In the genomic region with DNA sequence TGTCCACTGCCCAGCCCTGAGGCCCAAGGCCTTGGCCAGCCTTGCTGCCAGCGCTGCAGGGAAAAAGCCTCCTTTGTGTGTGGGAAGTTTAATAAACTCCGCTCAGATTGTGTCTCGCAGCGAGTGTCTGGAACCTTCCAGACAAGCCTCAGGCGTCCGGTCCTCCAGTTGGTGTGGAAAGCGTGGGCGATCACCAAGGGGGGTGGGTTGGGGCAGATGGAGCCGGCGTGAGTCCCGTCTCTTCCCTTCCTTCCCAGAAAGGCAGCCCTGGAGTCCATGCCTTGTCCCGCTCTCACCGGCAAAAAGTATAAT, we compare ENCODE assay signal across 9 cellular contexts. TPM values are rescaled to one million over a fixed set of nuclear protein-coding genes. Genes with fewer than 3 reads are reported as not detected.
DNase-seq lines count a peak whose midpoint lies in the region; FAIRE-seq and TF ChIP-seq lines count a peak whose summit lies in the region.
"Had no signal": no experiment of that assay in that cellular context is flagged by ENCODE, and none has a peak within 500 bp of the region (broad histone marks: within the 10 kb centered on the region; RNA-seq: fewer than 3 reads in every experiment).

No MANE protein-coding gene starts in this region.

- peak overlapping the region; percentile 39 for H3K27ac Mint-ChIP-seq in endodermal cell
- peak overlapping the region; percentile 24 for H3K27ac Mint-ChIP-seq in progenitor cell of endocrine pancreas
- H3K27ac Mint-ChIP-seq: immature natural killer cell had no signal

- 95 to 96% methylated on average over 5 to 13 of the region's 13 CpGs for WGBS in endodermal cell (ENCODE audit: insufficient coverage in 1 of 2, insufficient read length in 1 of 2), 2 experiments

- no peak overlapping the region for H2AFZ ChIP-seq in Loucy (ENCODE audit: low read length)

- H3K9me2 ChIP-seq in Loucy (replicated peaks; ENCODE audit: low read depth, low read length) = no peaks in the 10 kb centered on the region

- TF ChIP-seq CTCF in Loucy (conservative IDR thresholded peaks at IDR 0.05; ENCODE audit: low read length) (no peak), endodermal cell (conservative IDR thresholded peaks at IDR 0.05) (no peak), progenitor cell of endocrine pancreas (IDR thresholded peaks at IDR 0.05; ENCODE audit: unreplicated experiment) (no peak), foreskin fibroblast (IDR thresholded peaks at IDR 0.05; ENCODE audit: low read depth, low read length) (no peak)

- H3K4me1 ChIP-seq in Loucy (ENCODE audit: insufficient read depth, low read length, poor library complexity, severe bottlenecking) (peaks cover 34% of the 10 kb centered on the region), endodermal cell (ENCODE audit: control insufficient read depth, insufficient read depth, low read length) (no peaks in the 10 kb centered on the region)

- peaks cover 9% of the 10 kb centered on the region for H3K4me1 Mint-ChIP-seq in endodermal cell
- peaks cover 24% of the 10 kb centered on the region for H3K4me1 Mint-ChIP-seq in progenitor cell of endocrine pancreas (ENCODE audit: low read depth)

- H3K27me3 ChIP-seq in Loucy (ENCODE audit: insufficient read depth, low read length, poor library complexity, severe bottlenecking) = no peaks in the 10 kb centered on the region
- no peaks in the 10 kb centered on the region for H3K27me3 ChIP-seq in endodermal cell (ENCODE audit: control insufficient read depth, insufficient read depth, low read length, poor library complexity, severe bottlenecking)

- H3K36me3 ChIP-seq in Loucy (ENCODE audit: insufficient read depth, low read length) = no peaks in the 10 kb centered on the region; the same call in 1 of the 2 replicates
- H3K36me3 ChIP-seq in endodermal cell (ENCODE audit: control insufficient read depth, insufficient read depth, low read length) = peaks cover 24% of the 10 kb centered on the region

- no peak for TF ChIP-seq POLR2A in H54 (IDR thresholded peaks at IDR 0.05; ENCODE audit: low read depth, low read length)

- peak overlapping the region; percentile 37 for H3K27ac ChIP-seq in endodermal cell (ENCODE audit: low read depth, low read length)

- H3K4me3 ChIP-seq in Loucy (ENCODE audit: low read length, poor library complexity, severe bottlenecking) (peak overlapping the region; percentile 61), endodermal cell (ENCODE audit: low read length) (no peak overlapping the region), foreskin fibroblast (ENCODE audit: low read depth in 1 of 2, low read length in 2 of 2) (no peak overlapping the region)

- FAIRE-seq in H54 (lab: Jason Lieb, UNC) = no peak
- FAIRE-seq: colon had no signal

- no peaks in the 10 kb centered on the region for H3K9me3 Mint-ChIP-seq in endodermal cell
- no peaks in the 10 kb centered on the region for H3K9me3 Mint-ChIP-seq in progenitor cell of endocrine pancreas (ENCODE audit: low read depth)
- H3K9me3 Mint-ChIP-seq: immature natural killer cell had no signal

- no peaks in the 10 kb centered on the region for H3F3A ChIP-seq in Loucy (ENCODE audit: low read depth)

- H3K27me3 Mint-ChIP-seq in endodermal cell (ENCODE audit: insufficient read depth) (no peaks in the 10 kb centered on the region), progenitor cell of endocrine pancreas (no peaks in the 10 kb centered on the region)

- H3K9ac ChIP-seq in Loucy (ENCODE audit: low read depth, low read length, poor library complexity, severe bottlenecking) (peak overlapping the region; percentile 60), endodermal cell (ENCODE audit: extremely low read depth, low read length, poor library complexity, severe bottlenecking) (no peak overlapping the region)

- peaks cover 91% of the 10 kb centered on the region for H3K79me2 ChIP-seq in Loucy (ENCODE audit: insufficient read depth, low read length)

- no peak for DNase-seq in endodermal cell
- no peak for DNase-seq in progenitor cell of endocrine pancreas (ENCODE audit: low spot score, unreplicated experiment)
- DNase-seq in H54 (ENCODE audit: insufficient read length, low spot score) = no peak
- no peak for DNase-seq in T1000 (lab: John Stamatoyannopoulos, UW)
- no peak for DNase-seq in foreskin fibroblast
- DNase-seq: immature natural killer cell, SHP77 treated with DMSO at 0.1 percent for 48 hours had no signal

- H3K4me3 Mint-ChIP-seq in endodermal cell (no peak overlapping the region), progenitor cell of endocrine pancreas (ENCODE audit: low read depth) (no peak overlapping the region)

- peak overlapping the region; percentile 79 for H3K4me2 ChIP-seq in Loucy (ENCODE audit: low read depth, low read length, poor library complexity, severe bottlenecking)

- H4K20me1 ChIP-seq in Loucy (ENCODE audit: insufficient read depth, low read length, poor library complexity, severe bottlenecking) = peaks cover 74% of the 10 kb centered on the region

- no peaks in the 10 kb centered on the region for H3K9me3 ChIP-seq in Loucy (ENCODE audit: insufficient read depth, low read depth, low read length)
- H3K9me3 ChIP-seq in endodermal cell (ENCODE audit: control insufficient read depth, low read length) = no peaks in the 10 kb centered on the region

- peaks cover 26% of the 10 kb centered on the region for H3K36me3 Mint-ChIP-seq in endodermal cell (ENCODE audit: low read depth)
- H3K36me3 Mint-ChIP-seq in progenitor cell of endocrine pancreas (ENCODE audit: insufficient read depth) = peaks cover 8% of the 10 kb centered on the region

RNA-seq across cellular contexts. Expression of gene STK11, which starts 4.6 kb away (rescaled TPM):
- total RNA-seq in endodermal cell (10 to 100 TPM; 78.8 to 81.4 TPM), progenitor cell of endocrine pancreas (59.3 and 61.5 TPM in 2 replicates)
- polyA plus RNA-seq in endodermal cell (2013, experiment 1 of 2) = 44.7 TPM
- polyA plus RNA-seq in endodermal cell (2013, experiment 2 of 2) = 46.8 TPM

RNA-seq across cellular contexts. Expression of gene CBARP, which starts 27.6 kb away (rescaled TPM):
- total RNA-seq in endodermal cell = 10 to 100 TPM; 21.5 to 28.5 TPM
- 26.4 TPM for polyA plus RNA-seq in endodermal cell (2013, experiment 1 of 2)
- polyA plus RNA-seq in endodermal cell (2013, experiment 2 of 2) = 19.3 TPM
- 12.4 and 13.0 TPM in 2 replicates for total RNA-seq in progenitor cell of endocrine pancreas
- polyA plus RNA-seq: immature natural killer cell had no signal

RNA-seq across cellular contexts. Expression of gene ATP5F1D, which starts 31.4 kb away (rescaled TPM):
- total RNA-seq in endodermal cell (100 to 1,000 TPM; 144 to 159 TPM), progenitor cell of endocrine pancreas (107 and 117 TPM in 2 replicates)
- polyA plus RNA-seq in endodermal cell (2013, experiment 1 of 2) = 108 TPM
- 96.0 TPM for polyA plus RNA-seq in endodermal cell (2013, experiment 2 of 2)

RNA-seq across cellular contexts. Expression of gene SBNO2, which starts 36.1 kb away (rescaled TPM):
- total RNA-seq in endodermal cell (10 to 100 TPM; 43.3 to 50.4 TPM), progenitor cell of endocrine pancreas (40.9 and 43.2 TPM in 2 replicates)
- 17.7 TPM for polyA plus RNA-seq in endodermal cell (2013, experiment 1 of 2)
- 17.6 TPM for polyA plus RNA-seq in endodermal cell (2013, experiment 2 of 2)

RNA-seq across cellular contexts. Expression of gene MIDN, which starts 38.2 kb away (rescaled TPM):
- total RNA-seq in endodermal cell (100 to 1,000 TPM; 183 to 185 TPM), progenitor cell of endocrine pancreas (187 and 193 TPM in 2 replicates)
- 126 TPM for polyA plus RNA-seq in endodermal cell (2013, experiment 1 of 2)
- 115 TPM for polyA plus RNA-seq in endodermal cell (2013, experiment 2 of 2)
